ENCODE assay signal across 8 cellular contexts in the genomic region with DNA sequence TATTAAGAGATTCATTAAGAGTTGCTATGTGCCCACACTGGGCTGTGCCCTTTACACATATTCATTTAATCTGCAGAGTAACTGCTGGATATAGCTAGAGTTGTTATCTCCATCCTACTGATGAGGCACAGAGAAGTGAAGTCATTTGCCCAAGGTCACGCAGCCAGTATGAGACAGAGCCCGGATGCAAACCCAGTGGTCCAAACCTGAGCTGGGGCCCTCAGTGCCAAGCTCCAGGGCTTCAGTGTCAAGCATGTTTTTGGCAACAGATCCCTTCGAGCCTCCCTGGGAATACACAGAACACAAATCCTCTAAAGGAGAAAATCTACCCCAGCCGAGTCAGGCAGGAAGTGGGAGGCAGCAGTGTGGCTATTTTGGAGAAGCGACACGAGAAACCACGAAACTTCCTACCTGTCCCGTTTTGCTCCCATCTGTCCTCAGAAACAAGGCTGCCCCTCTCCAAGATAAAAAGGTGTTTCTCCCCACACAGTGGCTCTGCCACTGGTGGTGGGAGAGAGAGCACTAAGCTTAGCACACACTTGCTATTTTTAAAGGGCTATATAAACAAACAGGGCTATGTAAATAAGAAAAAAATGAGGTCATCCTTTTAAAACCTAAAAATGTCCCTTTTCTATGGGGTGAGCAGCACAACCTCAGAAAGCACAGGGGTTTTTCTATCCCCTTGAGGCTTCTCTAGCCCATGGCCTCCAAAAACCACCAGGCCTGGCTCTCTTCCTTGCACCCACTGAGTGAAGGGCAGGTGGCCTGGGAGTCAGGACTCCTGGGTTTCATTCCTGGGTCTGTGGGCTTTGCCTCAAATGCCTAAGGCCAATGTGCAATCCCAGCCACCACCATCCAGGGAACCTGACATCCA.
DNase-seq lines count a peak whose midpoint lies in the region; ATAC-seq and TF ChIP-seq lines count a peak whose summit lies in the region.

No MANE protein-coding gene starts in this region.

- H3K36me3 Mint-ChIP-seq in glutamatergic neuron (ENCODE audit: unreplicated experiment), result no peaks in the 10 kb centered on the region

- peak overlapping the region; percentile 50 for H3K4me3 ChIP-seq in GM12865 (ENCODE audit: low read depth, low read length)

- peak; percentile 73 for DNase-seq in GM12865 (ENCODE audit: low read depth)
- DNase-seq in glutamatergic neuron, result no peak
- DNase-seq in foreskin melanocyte, result no peak
- no peak for DNase-seq in SIG-M5 treated with dmso at 0.1 percent for 504 hours (lab: John Stamatoyannopoulos, UW; ENCODE audit: unreplicated experiment)
- no peak for DNase-seq in dermis blood vessel endothelial cell

- peak; percentile 87 for ATAC-seq in GM21447 (IDR thresholded peaks at IDR 0.05; ENCODE audit: unreplicated experiment)
- ATAC-seq in HG03558 (IDR thresholded peaks at IDR 0.05; ENCODE audit: extremely low read depth, unreplicated experiment), result peak; percentile 33
- ATAC-seq in GM19328 (IDR thresholded peaks at IDR 0.05; ENCODE audit: unreplicated experiment), result no peak

- H3K27ac Mint-ChIP-seq in glutamatergic neuron (ENCODE audit: unreplicated experiment), result peak overlapping the region; percentile 22

- TF ChIP-seq CTCF in GM12865 (IDR thresholded peaks at IDR 0.05; ENCODE audit: insufficient read depth, low read depth, low read length, missing control alignments) (no peak), glutamatergic neuron (IDR thresholded peaks at IDR 0.05; ENCODE audit: partially characterized antibody, unreplicated experiment) (no peak)

- peaks cover 40% of the 10 kb centered on the region for H3K4me1 Mint-ChIP-seq in glutamatergic neuron (ENCODE audit: low read depth, unreplicated experiment)

- H3K4me3 Mint-ChIP-seq in glutamatergic neuron (ENCODE audit: unreplicated experiment), result no peak overlapping the region

- H3K27me3 Mint-ChIP-seq in glutamatergic neuron (ENCODE audit: unreplicated experiment), result peaks cover 9% of the 10 kb centered on the region

- H3K9me3 Mint-ChIP-seq in glutamatergic neuron (ENCODE audit: unreplicated experiment), result peaks cover 4% of the 10 kb centered on the region
